Comparison of ENCODE assay signal across 8 cellular contexts in genomic region chr1:244833734-244834595, GRCh38. TPM values are rescaled to one million over a fixed set of nuclear protein-coding genes. Genes with fewer than 3 reads are reported as not detected.
A peak's percentile ranks its signal among the peaks of the same experiment; 100 is the strongest.
DNase-seq lines count a peak whose midpoint lies in the region; ATAC-seq and TF ChIP-seq lines count a peak whose summit lies in the region.

No MANE protein-coding gene starts in this region.

- 0 to 1% methylated on average over 32 of the region's 32 CpGs for WGBS in lower leg skin, 2 donors

- peak; percentile 4 for ATAC-seq in HG03097 (IDR thresholded peaks at IDR 0.05; ENCODE audit: low FRiP score, unreplicated experiment)
- ATAC-seq in HG02970 (IDR thresholded peaks at IDR 0.05; ENCODE audit: low FRiP score, unreplicated experiment): no peak

- H3K36me3 ChIP-seq in GM06990 (ENCODE audit: control insufficient read depth, insufficient read depth, low read length): no peaks in the 10 kb centered on the region; the same call in 1 of the 2 replicates

- H3K27me3 ChIP-seq in GM06990 (replicated peaks; ENCODE audit: control insufficient read depth, insufficient read depth, low read length): no peaks in the 10 kb centered on the region
- no peaks in the 10 kb centered on the region for H3K27me3 ChIP-seq in dorsolateral prefrontal cortex

- peak; percentile 50 for DNase-seq in GM06990 (ENCODE audit: extremely low read depth, insufficient read length)
- peak; percentile 45 to 75 for DNase-seq in NCI-H526 (lab: John Stamatoyannopoulos, UW)
- DNase-seq in activated CD4-positive, alpha-beta T cell treated with anti-CD3 and anti-CD28 coated beads, Interleukin-2, amount 50 U/mL, for 24 hours (ENCODE audit: low read depth in 1 of 2, low spot score in 1 of 2): peak; percentile 33 to 46
- peak; percentile 33 to 62 (median 54) for DNase-seq in dorsolateral prefrontal cortex
- peak; percentile 54 to 93 for DNase-seq in lower leg skin (ENCODE audit: low spot score in 2 of 2)
- peak; percentile 63 for DNase-seq in stimulated activated CD4-positive, alpha-beta T cell treated with anti-CD3 and anti-CD28 coated beads, Interleukin-4, amount 100 ng/mL, for 24 hours

- H3K27ac ChIP-seq in dorsolateral prefrontal cortex: peak overlapping the region; percentile 96 to 100 (median 100)

- H3K4me3 ChIP-seq in GM06990 (replicated peaks; ENCODE audit: low read depth, low read length) (peak overlapping the region; percentile 85), dorsolateral prefrontal cortex (peak overlapping the region; percentile 50 to 90 (median 78)), lower leg skin (ENCODE audit: low read depth, poor library complexity, severe bottlenecking) (peak overlapping the region; percentile 43)

- intact Hi-C loops in dorsolateral prefrontal cortex (cut with DNase I) (loop anchor here in 1 of 2 donors (10.0 kb wide), 1 partner anchor 179 kb away; the partner anchor contains the start of gene DESI2), lower leg skin (cut with DNase I; ENCODE audit: low total_unique reads) (loop anchor here (10.0 kb wide), 1 partner anchor 131 kb away; a partner anchor contains a TSS)

- TF ChIP-seq POLR2A in lower leg skin (IDR thresholded peaks at IDR 0.05): no peak

- TF ChIP-seq CTCF in GM06990 (IDR thresholded peaks at IDR 0.05; ENCODE audit: insufficient read depth, low read length, poor library complexity, severe bottlenecking) (peak; percentile 27), dorsolateral prefrontal cortex (IDR thresholded peaks at IDR 0.05 in 54 of 56, conservative IDR thresholded peaks at IDR 0.05 in 2 of 56; ENCODE audit: low read depth in 1 of 56, partially characterized antibody in 56 of 56) (peak in 31 of 56 donors; percentile 9 to 47 (median 21)), lower leg skin (IDR thresholded peaks at IDR 0.05) (peak in 1 of 3 donors; percentile 40)

RNA-seq across cellular contexts. Expression of gene COX20, which starts 1.5 kb away (rescaled TPM):
- total RNA-seq in dorsolateral prefrontal cortex: 10 to 100 TPM; 23.7 to 50.5 (median 37.6) TPM
- 10 to 100 TPM; 12.3 to 23.4 (median 20.2) TPM for total RNA-seq in lower leg skin

RNA-seq across cellular contexts. Expression of gene HNRNPU, which starts 30.4 kb away (rescaled TPM):
- total RNA-seq in dorsolateral prefrontal cortex: 100 to 1,000 TPM; 196 to 344 (median 257) TPM
- total RNA-seq in lower leg skin: 100 to 1,000 TPM; 183 to 262 (median 209) TPM
